ENCODE assay signal across 20 cellular contexts in the genomic region with DNA sequence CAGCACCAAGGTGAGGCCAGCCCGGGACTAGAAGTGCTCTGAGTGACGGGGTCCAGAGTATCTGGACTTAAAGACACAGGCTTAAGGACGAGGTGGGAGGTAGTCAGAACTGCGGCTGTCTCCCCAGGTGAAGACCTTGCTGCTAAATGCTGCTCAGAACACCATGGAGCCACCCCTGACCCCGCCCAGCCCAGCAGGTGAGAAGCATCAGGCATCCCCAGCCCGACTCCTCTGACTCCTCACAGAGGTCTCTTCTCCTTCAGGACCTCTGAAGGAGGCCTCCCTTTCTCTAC. TPM values are rescaled to one million over a fixed set of nuclear protein-coding genes. Genes with fewer than 3 reads are reported as not detected.
A peak's percentile ranks its signal among the peaks of the same experiment; 100 is the strongest.
DNase-seq lines count a peak whose midpoint lies in the region; ATAC-seq and TF ChIP-seq lines count a peak whose summit lies in the region.
"Had no signal": no experiment of that assay in that cellular context is flagged by ENCODE, and none has a peak within 500 bp of the region (broad histone marks: within the 10 kb centered on the region; RNA-seq: fewer than 3 reads in every experiment).

No MANE protein-coding gene starts in this region.

- no peak for TF ChIP-seq EP300 in sigmoid colon (IDR thresholded peaks at IDR 0.05)

- TF ChIP-seq CTCF in AG04450 (IDR thresholded peaks at IDR 0.05; ENCODE audit: low read depth, low read length) (no peak), Caco-2 (IDR thresholded peaks at IDR 0.05; ENCODE audit: insufficient read depth in 1 of 2, low read depth in 1 of 2, low read length in 1 of 2, severe bottlenecking in 1 of 2, unreplicated experiment in 1 of 2) (no peak), sigmoid colon (IDR thresholded peaks at IDR 0.05) (no peak)

- POLR2A ChIA-PET in AG04450 (lab: Yijun Ruan, JAX): interaction anchor here (0.6 kb wide), 1 partner anchor 140 kb away, joined by 15 read pairs; no protein-coding TSS in a partner anchor
- POLR2A ChIA-PET in Caco-2 (lab: Charles Lee): no interaction called here

- DNase-seq in AG04450 (ENCODE audit: low read depth, low spot score) (no peak), Caco-2 (no peak), sigmoid colon (peak; percentile 71), kidney glomerular epithelial cell (lab: John Stamatoyannopoulos, UW) (no peak)
- DNase-seq in activated naive CD8-positive, alpha-beta T cell treated with anti-CD3 and anti-CD28 coated beads, Interleukin-2, amount 50 U/mL, for 24 hours: no peak
- DNase-seq: activated CD4-positive, CD25-positive, alpha-beta regulatory T cell treated with anti-CD3 and anti-CD28 coated beads, Interleukin-2, amount 50 U/mL, for 72 hours; dorsolateral prefrontal cortex; Karpas-422; MV-4-11; NCI-H146; stimulated activated CD8-positive, alpha-beta memory T cell treated with anti-CD3 and anti-CD28 coated beads, Interleukin-4, amount 100 ng/mL, for 48 hours; T-helper 1 cell had no signal

- H3K27ac Mint-ChIP-seq in Caco-2 (ENCODE audit: unreplicated experiment): peak overlapping the region; percentile 80
- no peak overlapping the region for H3K27ac Mint-ChIP-seq in activated naive CD8-positive, alpha-beta T cell treated with anti-CD3 and anti-CD28 coated beads, Interleukin-2, amount 50 U/mL, for 24 hours
- H3K27ac Mint-ChIP-seq: activated naive CD8-positive, alpha-beta T cell had no signal

- H3K4me1 ChIP-seq in Caco-2: peaks cover 30% of the 10 kb centered on the region
- H3K4me1 ChIP-seq in sigmoid colon: peaks cover 0 to 98% (median 92%) of the 10 kb centered on the region in 4 donors

- 89 to 90% methylated on average over 6 of the region's 6 CpGs for WGBS in sigmoid colon, 2 donors

- no peaks in the 10 kb centered on the region for H3K9me3 Mint-ChIP-seq in Caco-2 (ENCODE audit: unreplicated experiment)
- no peaks in the 10 kb centered on the region for H3K9me3 Mint-ChIP-seq in activated naive CD8-positive, alpha-beta T cell treated with anti-CD3 and anti-CD28 coated beads, Interleukin-2, amount 50 U/mL, for 24 hours

- TF ChIP-seq POLR2A in sigmoid colon (IDR thresholded peaks at IDR 0.05): no peak

- no peak overlapping the region for H3K4me3 ChIP-seq in AG04450 (ENCODE audit: low read depth, low read length)
- H3K4me3 ChIP-seq in Caco-2 (ENCODE audit: low read depth, low read length): no peak overlapping the region
- H3K4me3 ChIP-seq in sigmoid colon: no peak overlapping the region
- H3K4me3 ChIP-seq: dorsolateral prefrontal cortex, prostate gland had no signal

- intact Hi-C loops in Caco-2 (cut with micrococcal nuclease; ENCODE audit: unreplicated experiment): no loop called here
- intact Hi-C loops in sigmoid colon (cut with DNase I): no loop called here

- BruUV-seq in Caco-2 (replicated peaks; lab: Mats Ljungman, UMichigan): no TSS peak

- peak overlapping the region; percentile 21 for H3K27ac ChIP-seq in AG04450 (ENCODE audit: low read depth, low read length)
- H3K27ac ChIP-seq in sigmoid colon: peak overlapping the region; percentile 95 to 99 (median 98)
- H3K27ac ChIP-seq: dorsolateral prefrontal cortex, prostate gland had no signal

- peaks cover 29% of the 10 kb centered on the region for H3K36me3 Mint-ChIP-seq in Caco-2 (ENCODE audit: insufficient read depth, unreplicated experiment)
- H3K36me3 Mint-ChIP-seq in activated naive CD8-positive, alpha-beta T cell treated with anti-CD3 and anti-CD28 coated beads, Interleukin-2, amount 50 U/mL, for 24 hours (ENCODE audit: low read depth): peaks cover 45% of the 10 kb centered on the region

- H3K27me3 ChIP-seq in AG04450 (ENCODE audit: control insufficient read depth, insufficient read depth, low read length) (no peaks in the 10 kb centered on the region), Caco-2 (replicated peaks; ENCODE audit: control insufficient read depth, insufficient read depth, low read length) (no peaks in the 10 kb centered on the region), sigmoid colon (no peaks in the 10 kb centered on the region)
- H3K27me3 ChIP-seq: dorsolateral prefrontal cortex had no signal

- no peaks in the 10 kb centered on the region for H3K27me3 Mint-ChIP-seq in Caco-2 (ENCODE audit: insufficient read depth, unreplicated experiment)
- no peaks in the 10 kb centered on the region for H3K27me3 Mint-ChIP-seq in activated naive CD8-positive, alpha-beta T cell treated with anti-CD3 and anti-CD28 coated beads, Interleukin-2, amount 50 U/mL, for 24 hours
- H3K27me3 Mint-ChIP-seq: activated naive CD8-positive, alpha-beta T cell had no signal

- ATAC-seq in activated naive CD8-positive, alpha-beta T cell treated with anti-CD3 and anti-CD28 coated beads, Interleukin-2, amount 50 U/mL, for 24 hours: no peak
- ATAC-seq in HG03439 (IDR thresholded peaks at IDR 0.05; ENCODE audit: unreplicated experiment) (no peak), GM18873 (IDR thresholded peaks at IDR 0.05; ENCODE audit: low FRiP score, unreplicated experiment) (no peak)

- H3K9me3 ChIP-seq in AG04450 (ENCODE audit: control insufficient read depth, insufficient read depth, low read length): no peaks in the 10 kb centered on the region; the same call in 1 of the 2 replicates
- no peaks in the 10 kb centered on the region for H3K9me3 ChIP-seq in Caco-2
- H3K9me3 ChIP-seq in sigmoid colon: no peaks in the 10 kb centered on the region
- H3K9me3 ChIP-seq: prostate gland had no signal

- CTCF ChIA-PET in AG04450 (lab: Charles Lee) (interaction anchor here (0.8 to 4.2 kb wide), 4 partner anchors 16 to 174 kb away, joined by 3 to 33 read pairs (median 12); a partner anchor contains a TSS), Caco-2 (lab: Charles Lee) (interaction anchor here (0.8 kb wide), 1 partner anchor 19 kb away, joined by 4 read pairs; a partner anchor contains a TSS)

- H3K4me3 Mint-ChIP-seq in Caco-2 (ENCODE audit: unreplicated experiment): peak overlapping the region; percentile 22
- peak overlapping the region; percentile 38 for H3K4me3 Mint-ChIP-seq in activated naive CD8-positive, alpha-beta T cell treated with anti-CD3 and anti-CD28 coated beads, Interleukin-2, amount 50 U/mL, for 24 hours
- H3K4me3 Mint-ChIP-seq: activated naive CD8-positive, alpha-beta T cell had no signal

- H3K36me3 ChIP-seq in Caco-2 (ENCODE audit: control insufficient read depth, insufficient read depth, low read length): no peaks in the 10 kb centered on the region
- peaks cover 34 to 64% (median 45%) of the 10 kb centered on the region in 4 donors for H3K36me3 ChIP-seq in sigmoid colon
- H3K36me3 ChIP-seq: prostate gland had no signal

- peaks cover 24% of the 10 kb centered on the region for H3K4me1 Mint-ChIP-seq in Caco-2 (ENCODE audit: low read depth, unreplicated experiment)
- H3K4me1 Mint-ChIP-seq in activated naive CD8-positive, alpha-beta T cell treated with anti-CD3 and anti-CD28 coated beads, Interleukin-2, amount 50 U/mL, for 24 hours: peaks cover 44% of the 10 kb centered on the region

RNA-seq across cellular contexts. Expression of a gene that starts 5.8 kb away (rescaled TPM):
- polyA plus RNA-seq in AG04450 (2011; rRNA removed) (26.1 and 29.3 TPM in 2 replicates), sigmoid colon (10 to 100 TPM in 2 of 3 donors, 1 to 10 TPM in 1; 5.4 to 41.5 (median 11.1) TPM)
- 15.4 and 19.8 TPM in 2 replicates for polyA minus RNA-seq in AG04450 (2011; rRNA and poly(A)+ RNA removed)
- total RNA-seq in Caco-2 (2022) (35.1 and 36.5 TPM in 2 replicates), sigmoid colon (10 to 100 TPM; 29.6 to 41.1 (median 36.0) TPM)

RNA-seq across cellular contexts. Expression of a gene that starts 17.3 kb away (rescaled TPM):
- polyA plus RNA-seq in AG04450 (2011; rRNA removed) (5.5 and 8.2 TPM in 2 replicates), sigmoid colon (10 to 100 TPM in 1 of 3 donors, 1 to 10 TPM in 1, under 1 TPM in 1; 0.69 to 23.3 (median 6.0) TPM)
- 5.6 and 8.5 TPM in 2 replicates for polyA minus RNA-seq in AG04450 (2011; rRNA and poly(A)+ RNA removed)
- total RNA-seq in Caco-2 (2022) (2.8 and 3.8 TPM in 2 replicates), sigmoid colon (100 to 1,000 TPM; 343 to 449 (median 417) TPM)

RNA-seq across cellular contexts. Expression of a gene that starts 19.4 kb away (rescaled TPM):
- polyA plus RNA-seq in AG04450 (2011; rRNA removed) (2.7 and 4.3 TPM in 2 replicates), sigmoid colon (10 to 100 TPM; 19.0 to 36.7 (median 21.0) TPM)
- polyA minus RNA-seq in AG04450 (2011; rRNA and poly(A)+ RNA removed): 0.74 and 1.5 TPM in 2 replicates
- total RNA-seq in Caco-2 (2022) (7.9 and 8.6 TPM in 2 replicates), sigmoid colon (10 to 100 TPM; 19.7 to 51.3 (median 34.2) TPM)

RNA-seq across cellular contexts. Expression of a gene that starts 31.1 kb away (rescaled TPM):
- polyA plus RNA-seq in AG04450 (2011; rRNA removed): 61.1 and 68.6 TPM in 2 replicates
- polyA minus RNA-seq in AG04450 (2011; rRNA and poly(A)+ RNA removed): 33.3 and 43.0 TPM in 2 replicates
- total RNA-seq in Caco-2 (2022): 32.1 and 32.6 TPM in 2 replicates
- 10 to 100 TPM; 65.2 to 93.5 (median 82.4) TPM for total RNA-seq in sigmoid colon
- polyA plus RNA-seq in sigmoid colon: 10 to 100 TPM; 30.0 to 47.7 (median 33.3) TPM

RNA-seq across cellular contexts. Expression of a gene that starts 50.1 kb away (rescaled TPM):
- polyA plus RNA-seq in AG04450 (2011; rRNA removed): 0.06 TPM in 1 of 2 replicates, not detected in the other
- not detected in 2 replicates for polyA minus RNA-seq in AG04450 (2011; rRNA and poly(A)+ RNA removed)
- total RNA-seq in Caco-2 (2022): 0.82 and 0.86 TPM in 2 replicates
- under 1 TPM in 1 of 4 donors, not detected in 3; 0.36 TPM for total RNA-seq in sigmoid colon
- polyA plus RNA-seq in sigmoid colon: 1 to 10 TPM in 2 of 3 donors, under 1 TPM in 1; 0.92 to 2.4 (median 1.1) TPM
- total RNA-seq: endothelial cell of umbilical vein, lung microvascular endothelial cell, myocyte, SK-MEL-5 had no signal

Comparison
In these comparisons a context has a peak if more than half of its experiments do, and no peak if none do; other contexts are left out.
1. RNA of a gene that starts 17.3 kb away (total RNA-seq): 343 to 449 TPM in sigmoid colon; 2.8 to 3.8 TPM in Caco-2; every median in the first group is over 10 times any median in the second.